ENCODE assay signal across 23 cellular contexts in the genomic region with DNA sequence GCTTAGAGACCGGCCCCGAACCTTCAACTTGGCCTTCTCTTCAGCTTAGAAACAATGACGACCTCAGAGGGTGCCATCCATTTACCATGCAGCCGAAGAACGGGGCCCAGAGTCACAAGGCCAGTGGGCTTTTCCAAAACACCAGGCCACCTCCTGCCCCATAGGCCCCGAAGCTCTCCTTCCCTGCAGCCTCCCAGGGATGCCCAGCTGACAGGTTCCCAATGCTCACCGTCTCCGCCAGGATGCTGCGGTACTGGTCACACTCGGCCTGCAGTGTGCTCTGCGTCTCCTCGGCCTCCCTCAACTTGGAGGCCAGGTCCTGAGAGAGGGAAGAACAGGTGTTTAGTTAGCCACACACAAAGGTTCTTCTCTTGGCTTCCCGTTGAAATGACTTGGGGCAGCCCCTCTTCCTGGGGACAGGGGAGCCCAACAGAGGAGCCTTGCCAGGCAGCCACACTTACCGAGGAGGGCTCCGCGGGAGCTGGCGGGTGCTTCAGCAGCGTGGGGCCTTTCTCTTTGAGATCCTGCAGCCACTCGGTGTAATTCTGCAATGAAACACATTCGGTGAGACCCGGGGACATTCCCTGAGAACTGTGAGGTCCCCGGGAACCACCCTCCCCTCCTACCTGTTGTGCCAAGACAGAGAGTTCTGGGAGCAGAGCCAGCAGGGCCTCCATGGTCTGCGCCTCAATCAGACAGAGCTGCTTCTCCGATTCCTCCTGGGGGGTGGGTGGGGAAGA. TPM values are rescaled to one million over a fixed set of nuclear protein-coding genes. Genes with fewer than 3 reads are reported as not detected.
DNase-seq lines count a peak whose midpoint lies in the region; ATAC-seq and TF ChIP-seq lines count a peak whose summit lies in the region.
"Had no signal": no experiment of that assay in that cellular context is flagged by ENCODE, and none has a peak within 500 bp of the region (broad histone marks: within the 10 kb centered on the region; RNA-seq: fewer than 3 reads in every experiment).

No MANE protein-coding gene starts in this region.

- CTCF ChIA-PET in activated CD4-positive, alpha-beta T cell treated with anti-CD3 and anti-CD28 coated beads for 36 hours (lab: Charles Lee), result interaction anchor here (1.2 to 1.3 kb wide), 2 partner anchors 12 to 122 kb away, joined by 3 to 4 read pairs; no protein-coding TSS in a partner anchor
- CTCF ChIA-PET in WTC11 (lab: Charles Lee), result interaction anchor here (0.7 kb wide), 1 partner anchor 116 kb away, joined by 3 read pairs; no protein-coding TSS in a partner anchor

- H3K4me3 ChIP-seq in tibial artery, result no peak overlapping the region
- H3K4me3 ChIP-seq: dorsolateral prefrontal cortex, hepatocyte, MG63 had no signal

- ATAC-seq in activated CD4-positive, alpha-beta T cell treated with anti-CD3 and anti-CD28 coated beads for 36 hours, result no peak
- ATAC-seq in WTC11 (no peak), GM18867 (IDR thresholded peaks at IDR 0.05; ENCODE audit: unreplicated experiment) (no peak)
- ATAC-seq: naive thymus-derived CD8-positive, alpha-beta T cell; T-cell had no signal

- no peaks in the 10 kb centered on the region for H3K27me3 ChIP-seq in tibial artery
- H3K27me3 ChIP-seq: dorsolateral prefrontal cortex, hepatocyte, MG63 had no signal

- peaks cover 0 to 15% (median 7%) of the 10 kb centered on the region in 4 donors for H3K4me1 ChIP-seq in tibial artery

- no peak overlapping the region for H3K27ac Mint-ChIP-seq in activated CD4-positive, alpha-beta T cell treated with anti-CD3 and anti-CD28 coated beads for 36 hours
- no peak overlapping the region for H3K27ac Mint-ChIP-seq in WTC11
- H3K27ac Mint-ChIP-seq: HFFc6; stimulated activated naive CD8-positive, alpha-beta T cell treated with anti-CD3 and anti-CD28 coated beads, Interleukin-15, Interleukin-2, amounts not matched to agents 100 ng/mL and 50 ng/mL, for 24 hours; T-cell had no signal

- H3K36me3 ChIP-seq in tibial artery, result peaks cover 45 to 91% (median 86%) of the 10 kb centered on the region in 3 donors

- H3K36me3 Mint-ChIP-seq in activated CD4-positive, alpha-beta T cell treated with anti-CD3 and anti-CD28 coated beads for 36 hours (ENCODE audit: low read depth), result peaks cover 6% of the 10 kb centered on the region
- H3K36me3 Mint-ChIP-seq in WTC11, result peaks cover 62% of the 10 kb centered on the region

- H3K4me3 Mint-ChIP-seq in activated CD4-positive, alpha-beta T cell treated with anti-CD3 and anti-CD28 coated beads for 36 hours, result no peak overlapping the region
- no peak overlapping the region for H3K4me3 Mint-ChIP-seq in WTC11
- H3K4me3 Mint-ChIP-seq: HFFc6; naive thymus-derived CD8-positive, alpha-beta T cell; stimulated activated naive CD8-positive, alpha-beta T cell treated with anti-CD3 and anti-CD28 coated beads, Interleukin-15, Interleukin-2, amounts not matched to agents 100 ng/mL and 50 ng/mL, for 24 hours; T-cell had no signal

- intact Hi-C loops in activated CD4-positive, alpha-beta T cell treated with anti-CD3 and anti-CD28 coated beads for 36 hours (cut with DNase I, micrococcal nuclease), result no loop called here
- intact Hi-C loops in tibial artery (cut with DNase I; ENCODE audit: low total_unique reads), result no loop called here

- no peaks in the 10 kb centered on the region for H3K27me3 Mint-ChIP-seq in activated CD4-positive, alpha-beta T cell treated with anti-CD3 and anti-CD28 coated beads for 36 hours
- H3K27me3 Mint-ChIP-seq in WTC11 (ENCODE audit: low read depth), result no peaks in the 10 kb centered on the region
- H3K27me3 Mint-ChIP-seq: naive thymus-derived CD8-positive, alpha-beta T cell; stimulated activated naive CD8-positive, alpha-beta T cell treated with anti-CD3 and anti-CD28 coated beads, Interleukin-15, Interleukin-2, amounts not matched to agents 100 ng/mL and 50 ng/mL, for 24 hours; T-cell had no signal

- no peak overlapping the region for H3K27ac ChIP-seq in tibial artery
- H3K27ac ChIP-seq: dorsolateral prefrontal cortex, hepatocyte had no signal

- peak; percentile 1 for DNase-seq in activated CD4-positive, alpha-beta T cell treated with anti-CD3 and anti-CD28 coated beads for 36 hours
- no peak for DNase-seq in activated CD4-positive, alpha-beta T cell treated with anti-CD3 and anti-CD28 coated beads, Interleukin-2, amount 50 U/mL, for 1 hour
- DNase-seq in WTC11 (ENCODE audit: low spot score) (peak; percentile 7), mesenteric fat pad (ENCODE audit: low spot score) (peak; percentile 67), tibial artery (peak; percentile 16 to 62), medulla oblongata (ENCODE audit: extremely low spot score) (no peak), retina (no peak)
- DNase-seq: amygdala; caudate nucleus; EL; HFFc6; mesendoderm; MG63; NCI-H1417 treated with DMSO at 0.1 percent for 48 hours; NCI-H526 treated with DMSO at 0.1 percent for 48 hours; small intestine; stimulated activated CD4-positive, alpha-beta T cell treated with anti-CD3 and anti-CD28 coated beads, Interleukin-4, amount 100 ng/mL, for 1 hour had no signal

- H3K9me3 Mint-ChIP-seq in activated CD4-positive, alpha-beta T cell treated with anti-CD3 and anti-CD28 coated beads for 36 hours (ENCODE audit: low read depth), result no peaks in the 10 kb centered on the region
- no peaks in the 10 kb centered on the region for H3K9me3 Mint-ChIP-seq in WTC11
- H3K9me3 Mint-ChIP-seq: HFFc6; naive thymus-derived CD8-positive, alpha-beta T cell; stimulated activated naive CD8-positive, alpha-beta T cell treated with anti-CD3 and anti-CD28 coated beads, Interleukin-15, Interleukin-2, amounts not matched to agents 100 ng/mL and 50 ng/mL, for 24 hours; T-cell had no signal

- no peaks in the 10 kb centered on the region for H3K4me1 Mint-ChIP-seq in activated CD4-positive, alpha-beta T cell treated with anti-CD3 and anti-CD28 coated beads for 36 hours
- no peaks in the 10 kb centered on the region for H3K4me1 Mint-ChIP-seq in WTC11
- H3K4me1 Mint-ChIP-seq: T-cell had no signal

- TF ChIP-seq CTCF in WTC11 (IDR thresholded peaks at IDR 0.05), result no peak
- TF ChIP-seq CTCF in tibial artery (IDR thresholded peaks at IDR 0.05), result no peak

- POLR2A ChIA-PET in activated CD4-positive, alpha-beta T cell treated with anti-CD3 and anti-CD28 coated beads for 36 hours (lab: Charles Lee), result no interaction called here
- POLR2A ChIA-PET in WTC11 (lab: Charles Lee), result no interaction called here

- H3K9me3 ChIP-seq in tibial artery, result no peaks in the 10 kb centered on the region
- H3K9me3 ChIP-seq: MG63 had no signal

TF ChIP-seq in WTC11, 78 proteins besides CTCF, POLR2A, EP300 and RAD21:
- TF ChIP-seq ZNF138 (CRISPR knock-in tag; conservative IDR thresholded peaks at IDR 0.05) (no peak), MXD4 (CRISPR knock-in tag; IDR thresholded peaks at IDR 0.05; ENCODE audit: borderline replicate concordance) (no peak), ZNF232 (CRISPR knock-in tag; IDR thresholded peaks at IDR 0.05) (no peak), IRF2 (CRISPR knock-in tag; IDR thresholded peaks at IDR 0.05; ENCODE audit: borderline replicate concordance, low read depth) (no peak)
- TF ChIP-seq, protein P1, sequence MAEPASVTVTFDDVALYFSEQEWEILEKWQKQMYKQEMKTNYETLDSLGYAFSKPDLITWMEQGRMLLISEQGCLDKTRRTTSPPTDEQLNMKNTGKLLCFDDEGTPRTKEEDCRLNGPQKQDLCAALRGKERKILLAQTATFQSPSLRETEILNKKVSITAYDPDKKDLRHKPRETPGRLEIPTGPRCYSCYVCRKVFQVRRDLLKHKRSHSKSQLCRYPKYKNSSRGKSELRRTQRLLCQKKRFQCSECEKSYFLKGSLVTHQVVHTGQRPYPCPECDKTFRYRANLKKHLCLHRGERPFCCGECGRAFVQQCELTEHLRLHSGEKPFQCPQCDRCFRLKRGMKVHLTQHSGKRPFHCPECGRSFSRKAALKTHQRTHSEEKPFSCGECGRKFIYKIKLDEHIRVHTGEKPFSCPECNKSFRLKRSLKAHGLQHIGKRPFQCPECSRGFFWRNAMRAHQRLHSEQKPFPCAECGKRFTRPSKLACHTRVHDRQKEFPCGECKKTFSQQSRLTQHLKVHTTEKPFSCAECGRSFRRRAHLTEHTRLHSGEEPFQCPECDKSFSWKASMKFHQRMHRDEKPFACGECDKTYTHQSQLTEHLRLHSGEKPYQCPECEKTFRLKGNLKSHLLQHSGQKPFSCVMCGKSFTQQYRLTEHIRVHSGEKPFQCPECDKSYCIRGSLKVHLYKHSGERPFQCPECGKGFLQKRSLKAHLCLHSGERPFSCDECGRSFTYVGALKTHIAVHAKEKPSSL (CRISPR knock-in tag; conservative IDR thresholded peaks at IDR 0.05), result no peak

RNA-seq across cellular contexts. Expression of gene DSTN, which starts 51.5 kb away (rescaled TPM):
- 10 to 100 TPM; 66.2 to 68.4 TPM for total RNA-seq in activated CD4-positive, alpha-beta T cell treated with anti-CD3 and anti-CD28 coated beads for 36 hours
- total RNA-seq in WTC11 (2021) (145 to 153 TPM (median 149 TPM) in 3 replicates), mesenteric fat pad (165 TPM)

Comparison
In these comparisons a context has a peak if more than half of its experiments do, and no peak if none do; other contexts are left out.
1. DNase-seq: peak in activated CD4-positive, alpha-beta T cell treated with anti-CD3 and anti-CD28 coated beads for 36 hours (single experiment), WTC11 (single experiment), mesenteric fat pad (single experiment) and tibial artery (2 of 2); none in activated CD4-positive, alpha-beta T cell treated with anti-CD3 and anti-CD28 coated beads, Interleukin-2, amount 50 U/mL, for 1 hour (single experiment), medulla oblongata (single experiment) and retina (single experiment).